8 cellular contexts compared by ENCODE assay signal in the genomic region with DNA sequence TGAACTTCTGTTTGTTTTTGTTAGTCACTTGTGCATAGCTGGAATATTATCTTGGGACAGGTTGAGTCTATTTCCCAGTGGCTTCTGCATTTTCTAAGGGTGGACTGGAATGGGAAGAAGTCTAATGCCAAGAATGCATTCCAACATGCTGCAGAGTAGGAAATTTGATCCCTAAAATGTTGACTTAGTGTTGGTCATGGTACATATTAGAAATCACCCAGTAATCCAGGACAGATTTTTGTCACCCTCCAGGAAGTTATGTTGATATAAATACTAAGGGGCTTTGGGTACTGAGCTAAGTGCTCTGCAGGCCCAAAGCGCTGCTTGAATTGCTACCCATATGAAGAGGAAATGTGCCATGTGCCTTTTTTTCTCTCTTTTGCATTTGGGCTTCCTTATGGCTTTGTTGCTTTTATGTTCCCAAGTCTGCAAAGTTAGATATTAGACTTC. TPM values are rescaled to one million over a fixed set of nuclear protein-coding genes. Genes with fewer than 3 reads are reported as not detected.
DNase-seq lines count a peak whose midpoint lies in the region; ATAC-seq and TF ChIP-seq lines count a peak whose summit lies in the region.

No MANE protein-coding gene starts in this region.

- TF ChIP-seq CTCF in AG09319 (IDR thresholded peaks at IDR 0.05; ENCODE audit: low read depth, low read length) (no peak), brain (conservative IDR thresholded peaks at IDR 0.05) (no peak), mesothelial cell of epicardium (IDR thresholded peaks at IDR 0.05; ENCODE audit: unreplicated experiment) (no peak)

- H3K27ac Mint-ChIP-seq in brain (peak overlapping the region in 4 of 5 experiments; percentile 31 to 86 (median 78)), mesothelial cell of epicardium (peak overlapping the region; percentile 62)

- H3K36me3 Mint-ChIP-seq in brain = peaks cover 41% of the 10 kb centered on the region
- H3K36me3 Mint-ChIP-seq in mesothelial cell of epicardium = peaks cover 11% of the 10 kb centered on the region

- H3K4me1 Mint-ChIP-seq in brain (peaks cover 10% of the 10 kb centered on the region), mesothelial cell of epicardium (peaks cover 29% of the 10 kb centered on the region)

- H3K4me3 Mint-ChIP-seq in brain (peak overlapping the region; percentile 32 to 70 (median 62)), mesothelial cell of epicardium (no peak overlapping the region)

- H3K27me3 Mint-ChIP-seq in brain = no peaks in the 10 kb centered on the region
- no peaks in the 10 kb centered on the region for H3K27me3 Mint-ChIP-seq in mesothelial cell of epicardium (ENCODE audit: low read depth)

- ATAC-seq in GM21576 (IDR thresholded peaks at IDR 0.05; ENCODE audit: unreplicated experiment) (no peak), GM18505 (IDR thresholded peaks at IDR 0.05; ENCODE audit: unreplicated experiment) (no peak)

- DNase-seq in AG09319 (ENCODE audit: extremely low read depth, low read depth) = peak; percentile 50
- DNase-seq in HS-27A (ENCODE audit: low read depth) = peak; percentile 92
- no peak for DNase-seq in mesothelial cell of epicardium (ENCODE audit: low spot score in 2 of 2, unreplicated experiment in 2 of 2)
- DNase-seq in DMS114 treated with DMSO at 0.1 percent for 48 hours (lab: John Stamatoyannopoulos, UW; ENCODE audit: unreplicated experiment) = no peak
- DNase-seq in putamen (ENCODE audit: low spot score) = no peak

- H3K9me3 Mint-ChIP-seq in brain (peaks cover 0 to 3% (median 0%) of the 10 kb centered on the region in 5 experiments), mesothelial cell of epicardium (no peaks in the 10 kb centered on the region)

- no peak for TF ChIP-seq POLR2A in GM18505 (IDR thresholded peaks at IDR 0.05; ENCODE audit: borderline replicate concordance, extremely low read depth, insufficient read depth, insufficient read length)

RNA-seq across cellular contexts. Expression of a gene that starts 10.0 kb away (rescaled TPM):
- 61.7 TPM for polyA plus RNA-seq in brain (ENCODE audit: insufficient read depth, low read depth, low replicate concordance)
- total RNA-seq in mesothelial cell of epicardium = 144 to 160 TPM (median 149 TPM) in 3 replicates

Comparison
In these comparisons a context has a peak if more than half of its experiments do, and no peak if none do; other contexts are left out.
1. DNase-seq: peak in AG09319 (single experiment) and HS-27A (single experiment); none in mesothelial cell of epicardium (0 of 2), DMS114 treated with DMSO at 0.1 percent for 48 hours (single experiment) and putamen (single experiment).